17 cellular contexts compared by ENCODE assay signal in genomic region chr9:75156838-75157237, GRCh38.
DNase-seq lines count a peak whose midpoint lies in the region; ATAC-seq and TF ChIP-seq lines count a peak whose summit lies in the region.
"Had no signal": no experiment of that assay in that cellular context is flagged by ENCODE, and none has a peak within 500 bp of the region (broad histone marks: within the 10 kb centered on the region; RNA-seq: fewer than 3 reads in every experiment).

No MANE protein-coding gene starts in this region.

- no peaks in the 10 kb centered on the region for H3K9me3 Mint-ChIP-seq in activated naive CD4-positive, alpha-beta T cell treated with anti-CD3 and anti-CD28 coated beads, Interleukin-2, amount 50 U/mL, for 24 hours
- H3K9me3 Mint-ChIP-seq in activated naive CD4-positive, alpha-beta T cell treated with anti-CD3 and anti-CD28 coated beads for 36 hours = no peaks in the 10 kb centered on the region
- H3K9me3 Mint-ChIP-seq in T-cell = no peaks in the 10 kb centered on the region

- H3K36me3 ChIP-seq in mucosa of descending colon (ENCODE audit: low read depth) (no peaks in the 10 kb centered on the region), uterus (no peaks in the 10 kb centered on the region)
- H3K36me3 ChIP-seq: HAP-1 had no signal

- H3K9me3 ChIP-seq in mucosa of descending colon = no peaks in the 10 kb centered on the region
- H3K9me3 ChIP-seq in uterus = no peaks in the 10 kb centered on the region
- H3K9me3 ChIP-seq: Caco-2, HAP-1 had no signal

- no peaks in the 10 kb centered on the region for H3K27me3 ChIP-seq in uterus
- H3K27me3 ChIP-seq: BLaER1 treated with 17β-estradiol and CSF1 and Interleukin-3, amounts not matched to agents 10 nM and 100 nM had no signal

- no peak overlapping the region for H3K4me3 Mint-ChIP-seq in activated naive CD4-positive, alpha-beta T cell treated with anti-CD3 and anti-CD28 coated beads, Interleukin-2, amount 50 U/mL, for 24 hours
- H3K4me3 Mint-ChIP-seq in activated naive CD4-positive, alpha-beta T cell treated with anti-CD3 and anti-CD28 coated beads for 36 hours = no peak overlapping the region
- peak overlapping the region in 1 of 3 donors; percentile 23 for H3K4me3 Mint-ChIP-seq in T-cell

- H3K4me1 ChIP-seq in mucosa of descending colon (ENCODE audit: low read depth) (no peaks in the 10 kb centered on the region), uterus (no peaks in the 10 kb centered on the region)
- H3K4me1 ChIP-seq: Caco-2 had no signal

- H3K4me3 ChIP-seq in mucosa of descending colon (no peak overlapping the region), uterus (no peak overlapping the region)
- H3K4me3 ChIP-seq: BLaER1 treated with 17β-estradiol and CSF1 and Interleukin-3, amounts not matched to agents 10 nM and 100 nM; HAP-1 had no signal

- H3K4me1 Mint-ChIP-seq in activated naive CD4-positive, alpha-beta T cell treated with anti-CD3 and anti-CD28 coated beads, Interleukin-2, amount 50 U/mL, for 24 hours = peaks cover 55% of the 10 kb centered on the region
- peaks cover 32% of the 10 kb centered on the region for H3K4me1 Mint-ChIP-seq in activated naive CD4-positive, alpha-beta T cell treated with anti-CD3 and anti-CD28 coated beads for 36 hours (ENCODE audit: low read depth)
- H3K4me1 Mint-ChIP-seq in T-cell = peaks cover 37 to 51% (median 37%) of the 10 kb centered on the region in 3 donors

- no peak for TF ChIP-seq CTCF in mucosa of descending colon (IDR thresholded peaks at IDR 0.05)
- no peak for TF ChIP-seq CTCF in uterus (IDR thresholded peaks at IDR 0.05)

- H3K27ac ChIP-seq in uterus = no peak overlapping the region
- H3K27ac ChIP-seq: BLaER1 treated with 17β-estradiol and CSF1 and Interleukin-3, amounts not matched to agents 10 nM and 100 nM; HL-60; KMS-11 had no signal

- POLR2A ChIA-PET in T-cell (lab: Charles Lee) = no interaction called here

- H3K27ac Mint-ChIP-seq in activated naive CD4-positive, alpha-beta T cell treated with anti-CD3 and anti-CD28 coated beads, Interleukin-2, amount 50 U/mL, for 24 hours = peak overlapping the region; percentile 55
- H3K27ac Mint-ChIP-seq in activated naive CD4-positive, alpha-beta T cell treated with anti-CD3 and anti-CD28 coated beads for 36 hours = no peak overlapping the region
- H3K27ac Mint-ChIP-seq in T-cell = peak overlapping the region; percentile 61 to 76

- CTCF ChIA-PET in activated naive CD4-positive, alpha-beta T cell treated with anti-CD3 and anti-CD28 coated beads for 36 hours (lab: Charles Lee) = interaction anchor here (1.1 kb wide), 1 partner anchor 205 kb away, joined by 3 read pairs; the partner anchor contains the start of gene C9orf40
- CTCF ChIA-PET in T-cell (lab: Charles Lee) = no interaction called here

- no peaks in the 10 kb centered on the region for H3K27me3 Mint-ChIP-seq in activated naive CD4-positive, alpha-beta T cell treated with anti-CD3 and anti-CD28 coated beads, Interleukin-2, amount 50 U/mL, for 24 hours
- H3K27me3 Mint-ChIP-seq in activated naive CD4-positive, alpha-beta T cell treated with anti-CD3 and anti-CD28 coated beads for 36 hours (ENCODE audit: low read depth) = no peaks in the 10 kb centered on the region
- no peaks in the 10 kb centered on the region for H3K27me3 Mint-ChIP-seq in T-cell

- ATAC-seq in T-cell (replicated peaks in 1 of 4) = peak in 3 of 4 experiments; percentile 28 to 43 (median 28)
- ATAC-seq in mucosa of descending colon = peak; percentile 19

- no peak for TF ChIP-seq POLR2A in uterus (IDR thresholded peaks at IDR 0.05)

- intact Hi-C loops in activated naive CD4-positive, alpha-beta T cell treated with anti-CD3 and anti-CD28 coated beads for 36 hours (cut with micrococcal nuclease) = no loop called here
- intact Hi-C loops in mucosa of descending colon (cut with DNase I, micrococcal nuclease) = no loop called here
- intact Hi-C loops in uterus (cut with DNase I; ENCODE audit: low total_unique reads) = no loop called here

- DNase-seq in activated naive CD4-positive, alpha-beta T cell treated with anti-CD3 and anti-CD28 coated beads for 36 hours = no peak
- no peak for DNase-seq in T-cell
- DNase-seq in mucosa of descending colon = no peak
- DNase-seq in SKM-1 treated with dmso at 0.1 percent for 144 hours (lab: John Stamatoyannopoulos, UW; ENCODE audit: unreplicated experiment) = no peak
- DNase-seq in T1000 (lab: John Stamatoyannopoulos, UW) = no peak
- DNase-seq in uterus = no peak
- DNase-seq: Caco-2, GDM1, MV-4-11, NCI-H1694 treated with DMSO at 0.1 percent for 48 hours, NCI-H774, SHP77 had no signal

- H3K36me3 Mint-ChIP-seq in activated naive CD4-positive, alpha-beta T cell treated with anti-CD3 and anti-CD28 coated beads, Interleukin-2, amount 50 U/mL, for 24 hours = peaks cover 6% of the 10 kb centered on the region
- peaks cover 1% of the 10 kb centered on the region for H3K36me3 Mint-ChIP-seq in activated naive CD4-positive, alpha-beta T cell treated with anti-CD3 and anti-CD28 coated beads for 36 hours (ENCODE audit: low read depth)
- peaks cover 12% of the 10 kb centered on the region for H3K36me3 Mint-ChIP-seq in T-cell
